2 cellular contexts compared by ENCODE assay signal in genomic region chr1:229260297-229260696, GRCh38.
TF ChIP-seq lines count a peak whose summit lies in the region.

No MANE protein-coding gene starts in this region.

TF ChIP-seq in GM23338, 12 proteins besides CTCF, POLR2A, EP300 and RAD21 (continued from another document):
- no peak for TF ChIP-seq ZNF462 (CRISPR knock-in tag; IDR thresholded peaks at IDR 0.05)
TF ChIP-seq in GM23338: peak in this region for 0.

TF ChIP-seq in WTC11, 78 proteins besides CTCF, POLR2A, EP300 and RAD21 (continued from another document):
- TF ChIP-seq, protein P1, sequence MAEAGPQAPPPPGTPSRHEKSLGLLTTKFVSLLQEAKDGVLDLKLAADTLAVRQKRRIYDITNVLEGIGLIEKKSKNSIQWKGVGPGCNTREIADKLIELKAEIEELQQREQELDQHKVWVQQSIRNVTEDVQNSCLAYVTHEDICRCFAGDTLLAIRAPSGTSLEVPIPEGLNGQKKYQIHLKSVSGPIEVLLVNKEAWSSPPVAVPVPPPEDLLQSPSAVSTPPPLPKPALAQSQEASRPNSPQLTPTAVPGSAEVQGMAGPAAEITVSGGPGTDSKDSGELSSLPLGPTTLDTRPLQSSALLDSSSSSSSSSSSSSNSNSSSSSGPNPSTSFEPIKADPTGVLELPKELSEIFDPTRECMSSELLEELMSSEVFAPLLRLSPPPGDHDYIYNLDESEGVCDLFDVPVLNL (CRISPR knock-in tag; IDR thresholded peaks at IDR 0.05; ENCODE audit: borderline replicate concordance, low read depth): no peak
- TF ChIP-seq CREM (CRISPR knock-in tag; IDR thresholded peaks at IDR 0.05) (no peak), RORB (CRISPR knock-in tag; IDR thresholded peaks at IDR 0.05) (no peak), TP53 (CRISPR knock-in tag; IDR thresholded peaks at IDR 0.05) (no peak), ZBTB43 (CRISPR knock-in tag; IDR thresholded peaks at IDR 0.05) (no peak), E2F5 (CRISPR knock-in tag; IDR thresholded peaks at IDR 0.05) (no peak), KAT7 (CRISPR knock-in tag; IDR thresholded peaks at IDR 0.05; ENCODE audit: borderline replicate concordance) (no peak), STAT6 (CRISPR knock-in tag; conservative IDR thresholded peaks at IDR 0.05; ENCODE audit: low read depth) (no peak)
- TF ChIP-seq, protein P2, sequence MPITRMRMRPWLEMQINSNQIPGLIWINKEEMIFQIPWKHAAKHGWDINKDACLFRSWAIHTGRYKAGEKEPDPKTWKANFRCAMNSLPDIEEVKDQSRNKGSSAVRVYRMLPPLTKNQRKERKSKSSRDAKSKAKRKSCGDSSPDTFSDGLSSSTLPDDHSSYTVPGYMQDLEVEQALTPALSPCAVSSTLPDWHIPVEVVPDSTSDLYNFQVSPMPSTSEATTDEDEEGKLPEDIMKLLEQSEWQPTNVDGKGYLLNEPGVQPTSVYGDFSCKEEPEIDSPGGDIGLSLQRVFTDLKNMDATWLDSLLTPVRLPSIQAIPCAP (CRISPR knock-in tag; IDR thresholded peaks at IDR 0.05): no peak
